Comparison of ENCODE assay signal across 11 cellular contexts in the genomic region with DNA sequence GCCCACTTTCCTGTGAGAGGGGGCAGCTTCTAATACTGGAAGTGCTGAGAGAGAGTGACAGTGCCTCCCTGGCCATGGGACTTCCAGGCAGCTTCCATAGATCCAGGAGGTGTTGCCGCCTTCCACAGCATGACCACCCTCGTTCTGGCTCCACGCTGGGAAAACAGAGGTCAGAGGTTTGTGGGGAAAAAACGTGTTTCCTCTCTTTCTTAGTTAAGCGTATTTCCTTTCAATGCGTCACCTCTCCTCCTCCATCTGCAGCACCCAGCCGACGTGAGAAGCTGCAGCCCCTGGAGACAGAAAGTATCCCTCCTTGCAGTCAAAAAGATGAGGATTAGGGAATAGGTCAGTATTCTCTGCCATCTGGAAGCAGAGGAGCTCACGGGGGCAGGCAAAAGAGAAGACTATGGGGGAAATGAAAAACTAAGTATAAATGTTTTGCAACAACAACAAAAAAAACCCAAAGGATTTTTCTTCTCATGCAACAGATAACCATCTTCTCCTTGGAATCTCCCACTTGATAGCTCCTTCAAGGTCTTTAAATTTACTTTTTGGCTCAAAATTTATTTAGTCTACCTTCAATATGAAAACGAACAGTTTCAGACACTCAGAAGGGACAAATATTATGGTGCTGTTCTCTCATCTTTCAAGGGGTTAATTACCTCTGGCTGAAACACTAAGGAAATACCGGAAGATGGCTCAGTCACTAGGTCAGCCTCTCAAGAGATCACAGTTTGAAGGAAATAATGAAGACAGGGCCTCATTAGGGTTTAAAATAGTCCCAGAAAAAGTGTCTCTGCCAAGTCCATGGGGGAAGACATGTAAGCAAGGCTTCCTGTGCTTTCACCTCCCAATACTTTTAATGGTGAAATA. TPM values are rescaled to one million over a fixed set of nuclear protein-coding genes. Genes with fewer than 3 reads are reported as not detected.
A peak's percentile ranks its signal among the peaks of the same experiment; 100 is the strongest.
DNase-seq lines count a peak whose midpoint lies in the region; ATAC-seq and TF ChIP-seq lines count a peak whose summit lies in the region.
"Had no signal": no experiment of that assay in that cellular context is flagged by ENCODE, and none has a peak within 500 bp of the region (broad histone marks: within the 10 kb centered on the region; RNA-seq: fewer than 3 reads in every experiment).

No MANE protein-coding gene starts in this region.

- H3K27ac ChIP-seq in trophoblast cell (ENCODE audit: low read depth, low read length) (no peak overlapping the region), transverse colon (peak overlapping the region in 1 of 4 donors; percentile 13)

- no peak overlapping the region for H4K12ac ChIP-seq in trophoblast cell (ENCODE audit: low read depth, low read length)

- no peak overlapping the region for H3K4me2 ChIP-seq in trophoblast cell (ENCODE audit: low read length)

- no peak overlapping the region for H3K14ac ChIP-seq in trophoblast cell (ENCODE audit: low read length)

- no peak overlapping the region for H4K91ac ChIP-seq in trophoblast cell (ENCODE audit: low read depth, low read length)

- H2AK5ac ChIP-seq in trophoblast cell (ENCODE audit: low read length) = no peak overlapping the region

- peak; percentile 27 for DNase-seq in GF-D8 (lab: John Stamatoyannopoulos, UW)
- peak; percentile 30 for DNase-seq in UCSD-AML1 (lab: John Stamatoyannopoulos, UW; ENCODE audit: unreplicated experiment)
- peak; percentile 48 for DNase-seq in left cardiac atrium
- DNase-seq in trophoblast cell = no peak
- no peak for DNase-seq in NCI-H446 (lab: John Stamatoyannopoulos, UW)
- no peak for DNase-seq in transverse colon
- no peak for DNase-seq in globus pallidus (ENCODE audit: low spot score)
- DNase-seq: COR-L47, cortex of kidney, T-helper 2 cell had no signal

- no peak for TF ChIP-seq POLR2A in transverse colon (IDR thresholded peaks at IDR 0.05)

- H3K9ac ChIP-seq in trophoblast cell (ENCODE audit: low read length) = peak overlapping the region; percentile 17

- H3K79me2 ChIP-seq in trophoblast cell (ENCODE audit: control insufficient read depth, insufficient read depth, low read length, poor library complexity) = no peaks in the 10 kb centered on the region

- H3K4me3 ChIP-seq in trophoblast cell (ENCODE audit: low read depth, low read length) = no peak overlapping the region
- H3K4me3 ChIP-seq in transverse colon = no peak overlapping the region

- H2BK120ac ChIP-seq in trophoblast cell (ENCODE audit: insufficient read depth, low read length, poor library complexity) = no peak overlapping the region

- no peak overlapping the region for H3K23ac ChIP-seq in trophoblast cell (ENCODE audit: low read length)

- WGBS in trophoblast cell (ENCODE audit: extremely low coverage, insufficient coverage, insufficient read length) = no CpG with 5 or more reads among the region's 11 CpGs
- WGBS in transverse colon (ENCODE audit: low coverage in 1 of 2), 2 donors = 79% methylated on average over 7 to 11 of the region's 11 CpGs

- no peak overlapping the region for H2AFZ ChIP-seq in trophoblast cell (ENCODE audit: insufficient read depth, low read length, poor library complexity)

- H3K4me1 ChIP-seq in trophoblast cell (ENCODE audit: control insufficient read depth in 1 of 2, insufficient read depth in 2 of 2, low read length in 2 of 2) (no peaks in the 10 kb centered on the region), transverse colon (peaks cover 0 to 26% (median 7%) of the 10 kb centered on the region in 4 donors)

- no peak overlapping the region for H4K8ac ChIP-seq in trophoblast cell (ENCODE audit: low read depth, low read length)

- TF ChIP-seq CTCF in transverse colon (IDR thresholded peaks at IDR 0.05) = no peak

- no peak overlapping the region for H2BK5ac ChIP-seq in trophoblast cell (ENCODE audit: low read depth, low read length, poor library complexity)

- H3K27me3 ChIP-seq in trophoblast cell (ENCODE audit: insufficient read depth, low read length) (no peaks in the 10 kb centered on the region), transverse colon (no peaks in the 10 kb centered on the region)

- no peak for TF ChIP-seq EP300 in transverse colon (IDR thresholded peaks at IDR 0.05; ENCODE audit: low read depth)

- no peak overlapping the region for H3K4ac ChIP-seq in trophoblast cell (ENCODE audit: low read depth, low read length)

- no peak overlapping the region for H2BK12ac ChIP-seq in trophoblast cell (ENCODE audit: low read length)

- H3K9me3 ChIP-seq in trophoblast cell (ENCODE audit: insufficient read depth, low read depth, low read length) = no peaks in the 10 kb centered on the region
- no peaks in the 10 kb centered on the region for H3K9me3 ChIP-seq in transverse colon

- in situ Hi-C loops in transverse colon (cut with MboI; ENCODE audit: low pct_ligation_motif_present in 1 of 4, low pct_unique_long_range_greater_than_20kb in 1 of 4, low sequenced_read_pairs in 3 of 4) = no loop called here

- no peaks in the 10 kb centered on the region for H3K79me1 ChIP-seq in trophoblast cell (ENCODE audit: low read length)

- intact Hi-C loops in left cardiac atrium (cut with DNase I) (no loop called here), transverse colon (cut with DNase I; ENCODE audit: low total_unique reads) (no loop called here)

- peak in 1 of 2 donors; percentile 32 for ATAC-seq in left cardiac atrium
- no peak for ATAC-seq in HG03520 (IDR thresholded peaks at IDR 0.05; ENCODE audit: unreplicated experiment)

- H3K18ac ChIP-seq in trophoblast cell (ENCODE audit: low read length) = no peak overlapping the region

- H3K36me3 ChIP-seq in trophoblast cell (ENCODE audit: control insufficient read depth in 1 of 2, insufficient read depth in 2 of 2, low read length in 2 of 2) = peaks cover 4 to 7% of the 10 kb centered on the region in 2 experiments
- peaks cover 0 to 33% (median 16%) of the 10 kb centered on the region in 4 donors for H3K36me3 ChIP-seq in transverse colon

RNA-seq across cellular contexts. Expression of gene MTMR12, which starts 38.0 kb away (rescaled TPM):
- total RNA-seq in left cardiac atrium (10 to 100 TPM; 19.6 to 24.9 TPM), transverse colon (10 to 100 TPM; 10.1 to 27.9 (median 16.1) TPM)
- 14.5 TPM in 2 replicates for polyA plus RNA-seq in trophoblast cell (2013)

Comparison
In these comparisons a context has a peak if more than half of its experiments do, and no peak if none do; other contexts are left out.
1. DNase-seq: peak in GF-D8 (single experiment), UCSD-AML1 (single experiment) and left cardiac atrium (single experiment); none in trophoblast cell (0 of 2), NCI-H446 (0 of 2), transverse colon (single experiment) and globus pallidus (single experiment).